27 cellular contexts compared by ENCODE assay signal in the genomic region with DNA sequence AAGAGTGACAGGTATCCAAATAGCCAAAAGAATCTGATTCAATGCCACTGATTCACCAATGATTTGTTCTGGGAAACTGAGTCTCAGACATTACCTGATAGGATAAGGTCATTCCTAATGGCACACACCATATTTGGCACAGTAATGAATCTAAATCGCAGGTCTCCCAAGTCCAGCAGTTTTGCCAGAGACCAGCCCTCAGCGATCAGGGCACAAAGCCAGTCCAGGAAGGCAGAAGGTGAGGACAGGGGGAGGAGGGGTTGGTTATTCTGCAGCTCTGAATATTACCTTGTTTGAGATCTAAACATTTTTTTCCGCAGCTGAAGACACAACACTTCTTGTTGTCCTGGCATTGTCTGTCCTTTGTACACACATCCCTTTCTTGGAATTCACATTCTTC. TPM values are rescaled to one million over a fixed set of nuclear protein-coding genes. Genes with fewer than 3 reads are reported as not detected.
"Had no signal": no experiment of that assay in that cellular context is flagged by ENCODE, and none has a peak within 500 bp of the region (broad histone marks: within the 10 kb centered on the region; RNA-seq: fewer than 3 reads in every experiment).

No MANE protein-coding gene starts in this region.

- DNase-seq: dorsolateral prefrontal cortex; effector CD4-positive, alpha-beta T cell; effector memory CD4-positive, alpha-beta T cell; esophagus squamous epithelium; foreskin melanocyte; gastrocnemius medialis; glutamatergic neuron; heart right ventricle; left cardiac atrium; left lung; left ventricle myocardium superior; lower lobe of right lung had no signal

- FAIRE-seq: colon, endothelial cell of umbilical vein, islet of Langerhans, keratinocyte had no signal

- H3K27ac ChIP-seq: coronary artery, dorsolateral prefrontal cortex, esophagus squamous epithelium, gastrocnemius medialis, heart right ventricle, left lung, lower lobe of right lung had no signal

- ATAC-seq: gastrocnemius medialis, heart right ventricle, left ventricle myocardium superior had no signal

- H3K27me3 ChIP-seq: gastrocnemius medialis had no signal

- H3K36me3 ChIP-seq: esophagus squamous epithelium, gastrocnemius medialis, heart right ventricle, left lung, lower lobe of right lung had no signal

- H3K9me3 ChIP-seq: esophagus squamous epithelium, gastrocnemius medialis, heart right ventricle, left lung, lower lobe of right lung had no signal

- H3K4me1 ChIP-seq: esophagus squamous epithelium, gastrocnemius medialis, heart right ventricle, left lung, lower lobe of right lung had no signal

- H3K4me3 ChIP-seq: coronary artery, dorsolateral prefrontal cortex, esophagus squamous epithelium, gastrocnemius medialis, heart right ventricle, left lung, lower lobe of right lung had no signal

RNA-seq across cellular contexts. Expression of gene EPPIN, which starts 1.9 kb away (rescaled TPM):
- total RNA-seq: cerebellum, dermis blood vessel endothelial cell, endothelial cell of umbilical vein, epithelial cell of proximal tubule, esophagus squamous epithelium, gastrocnemius medialis, glomerular endothelial cell, heart right ventricle, kidney epithelial cell, left lung, left ventricle myocardium superior, lower leg skin, lung microvascular endothelial cell, mononuclear cell, mucosa of gallbladder had no signal
- polyA plus RNA-seq: endothelial cell of umbilical vein, esophagus, heart right ventricle, keratinocyte had no signal

RNA-seq across cellular contexts. Expression of gene WFDC6, which starts 6.1 kb away (rescaled TPM):
- total RNA-seq: cerebellum, dermis blood vessel endothelial cell, dorsolateral prefrontal cortex, endothelial cell of umbilical vein, epithelial cell of proximal tubule, esophagus squamous epithelium, gastrocnemius medialis, glomerular endothelial cell, heart right ventricle, kidney epithelial cell, left cardiac atrium, left lung, left ventricle myocardium superior, lower lobe of right lung, lung microvascular endothelial cell, mononuclear cell, mucosa of gallbladder had no signal
- polyA plus RNA-seq: endothelial cell of umbilical vein, esophagus, heart right ventricle, keratinocyte had no signal

RNA-seq across cellular contexts. Expression of gene SPINT3, which starts 29.9 kb away (rescaled TPM):
- total RNA-seq: cerebellum, dermis blood vessel endothelial cell, dorsolateral prefrontal cortex, endothelial cell of umbilical vein, epithelial cell of proximal tubule, esophagus squamous epithelium, gastrocnemius medialis, glomerular endothelial cell, heart right ventricle, kidney epithelial cell, left cardiac atrium, left lung, left ventricle myocardium superior, lower leg skin, lower lobe of right lung, lung microvascular endothelial cell, mononuclear cell, mucosa of gallbladder had no signal
- polyA plus RNA-seq: endothelial cell of umbilical vein, esophagus, heart right ventricle, keratinocyte had no signal

RNA-seq across cellular contexts. Expression of gene WFDC8, which starts 33.7 kb away (rescaled TPM):
- total RNA-seq: cerebellum, dermis blood vessel endothelial cell, dorsolateral prefrontal cortex, endothelial cell of umbilical vein, epithelial cell of proximal tubule, esophagus squamous epithelium, gastrocnemius medialis, glomerular endothelial cell, heart right ventricle, kidney epithelial cell, left cardiac atrium, left lung, left ventricle myocardium superior, lower leg skin, lower lobe of right lung, lung microvascular endothelial cell, mononuclear cell, mucosa of gallbladder had no signal
- polyA plus RNA-seq: endothelial cell of umbilical vein, esophagus, heart right ventricle, keratinocyte had no signal
